16 cellular contexts compared by ENCODE assay signal in genomic region chr16:85124636-85125346, GRCh38. TPM values are rescaled to one million over a fixed set of nuclear protein-coding genes. Genes with fewer than 3 reads are reported as not detected.
DNase-seq lines count a peak whose midpoint lies in the region; ATAC-seq and TF ChIP-seq lines count a peak whose summit lies in the region.
"Had no signal": no experiment of that assay in that cellular context is flagged by ENCODE, and none has a peak within 500 bp of the region (broad histone marks: within the 10 kb centered on the region; RNA-seq: fewer than 3 reads in every experiment).

No MANE protein-coding gene starts in this region.

- peak overlapping the region; percentile 80 to 85 for H3K27ac ChIP-seq in breast epithelium
- peak overlapping the region; percentile 82 to 94 for H3K27ac ChIP-seq in ascending aorta
- no peak overlapping the region for H3K27ac ChIP-seq in mesendoderm (ENCODE audit: low read depth, low read length)
- H3K27ac ChIP-seq in upper lobe of right lung, result peak overlapping the region; percentile 78
- no peak overlapping the region for H3K27ac ChIP-seq in foreskin keratinocyte

- H3K4me2 ChIP-seq in mesendoderm (ENCODE audit: low read length), result no peak overlapping the region

- no peaks in the 10 kb centered on the region for H3K36me3 Mint-ChIP-seq in MCF 10A (ENCODE audit: insufficient read depth, unreplicated experiment)

- no peak overlapping the region for H3K27ac Mint-ChIP-seq in MCF 10A (ENCODE audit: low read depth, unreplicated experiment)
- H3K27ac Mint-ChIP-seq: dendritic cell treated with granulocyte-macrophage colony-stimulating factor and Interleukin-4, amounts not matched to agents 40 ng/mL and 50 ng/mL, for 4 days had no signal

- H3K4me1 ChIP-seq in breast epithelium (peaks cover 0 to 9% of the 10 kb centered on the region in 2 donors), ascending aorta (peaks cover 13 to 41% of the 10 kb centered on the region in 2 donors), mesendoderm (ENCODE audit: control insufficient read depth, low read depth, low read length) (no peaks in the 10 kb centered on the region), upper lobe of right lung (peaks cover 14% of the 10 kb centered on the region), foreskin keratinocyte (no peaks in the 10 kb centered on the region)

- no peaks in the 10 kb centered on the region for H3K79me2 ChIP-seq in mesendoderm (ENCODE audit: control insufficient read depth, insufficient read depth, low read length)

- TF ChIP-seq CTCF in breast epithelium (IDR thresholded peaks at IDR 0.05), result no peak
- TF ChIP-seq CTCF in MCF 10A (IDR thresholded peaks at IDR 0.05; ENCODE audit: unreplicated experiment), result no peak
- no peak for TF ChIP-seq CTCF in ascending aorta (IDR thresholded peaks at IDR 0.05)
- no peak for TF ChIP-seq CTCF in upper lobe of right lung (IDR thresholded peaks at IDR 0.05)
- no peak for TF ChIP-seq CTCF in foreskin keratinocyte (conservative IDR thresholded peaks at IDR 0.05)

- POLR2A ChIA-PET in MCF 10A (lab: Yijun Ruan, JAX), result interaction anchor here (1.2 kb wide), 1 partner anchor 24 kb away, joined by 4 read pairs; no protein-coding TSS in a partner anchor

- H4K5ac ChIP-seq in mesendoderm (ENCODE audit: low read length), result no peak overlapping the region

- no peaks in the 10 kb centered on the region for H3K27me3 Mint-ChIP-seq in MCF 10A (ENCODE audit: insufficient read depth, unreplicated experiment)

- H2BK120ac ChIP-seq in mesendoderm (ENCODE audit: low read depth, low read length), result no peak overlapping the region

- no peak overlapping the region for H3K9ac ChIP-seq in mesendoderm (ENCODE audit: low read length)

- no CpG with 5 or more reads among the region's 11 CpGs for WGBS in mesendoderm (ENCODE audit: extremely low coverage, insufficient coverage, low lambda C conversion rate)

- H3K36me3 ChIP-seq in breast epithelium (no peaks in the 10 kb centered on the region), ascending aorta (no peaks in the 10 kb centered on the region), mesendoderm (ENCODE audit: control insufficient read depth, insufficient read depth, low read length) (no peaks in the 10 kb centered on the region), upper lobe of right lung (no peaks in the 10 kb centered on the region)

- TF ChIP-seq POLR2A in breast epithelium (IDR thresholded peaks at IDR 0.05), result no peak

- H3K4me1 Mint-ChIP-seq in MCF 10A (ENCODE audit: insufficient read depth, unreplicated experiment), result no peaks in the 10 kb centered on the region

- H4K8ac ChIP-seq in mesendoderm (ENCODE audit: low read depth, low read length), result no peak overlapping the region

- CTCF ChIA-PET in MCF 10A (lab: Yijun Ruan, JAX), result interaction anchor here (1.0 to 5.0 kb wide), 2 partner anchors 10 to 150 kb away, joined by 3 to 31 read pairs; no protein-coding TSS in a partner anchor

- H2BK15ac ChIP-seq in mesendoderm (replicated peaks; ENCODE audit: low read depth), result no peak overlapping the region

- H2AK5ac ChIP-seq in mesendoderm (ENCODE audit: low read length), result peak overlapping the region; percentile 22

- H3K9me3 ChIP-seq in breast epithelium (no peaks in the 10 kb centered on the region), ascending aorta (no peaks in the 10 kb centered on the region), upper lobe of right lung (no peaks in the 10 kb centered on the region)
- H3K9me3 ChIP-seq: mucosa of descending colon had no signal

- H3K56ac ChIP-seq in mesendoderm (ENCODE audit: low read length), result no peak overlapping the region

- no peak overlapping the region for H3K4me3 Mint-ChIP-seq in MCF 10A (ENCODE audit: unreplicated experiment)
- H3K4me3 Mint-ChIP-seq: dendritic cell treated with granulocyte-macrophage colony-stimulating factor and Interleukin-4, amounts not matched to agents 40 ng/mL and 50 ng/mL, for 4 days had no signal

- intact Hi-C loops in breast epithelium (cut with DNase I; ENCODE audit: low total_unique reads), result no loop called here
- intact Hi-C loops in MCF 10A (cut with micrococcal nuclease), result no loop called here
- intact Hi-C loops in ascending aorta (cut with DNase I), result loop anchor here (2.0 to 10.0 kb wide), 5 partner anchors 36 to 488 kb away; partner anchors contain the start of gene GSE1
- intact Hi-C loops in upper lobe of right lung (cut with DNase I), result no loop called here

- ATAC-seq in upper lobe of right lung, result no peak
- no peak for ATAC-seq in GM18867 (IDR thresholded peaks at IDR 0.05; ENCODE audit: unreplicated experiment)
- no peak for ATAC-seq in foreskin keratinocyte

- H3K27me3 ChIP-seq in breast epithelium (no peaks in the 10 kb centered on the region), ascending aorta (no peaks in the 10 kb centered on the region), mesendoderm (ENCODE audit: insufficient read depth, low read length, poor library complexity) (no peaks in the 10 kb centered on the region), upper lobe of right lung (no peaks in the 10 kb centered on the region), foreskin keratinocyte (peaks cover 11% of the 10 kb centered on the region)

- no peak overlapping the region for H2BK5ac ChIP-seq in mesendoderm (ENCODE audit: low read length)

- H3K18ac ChIP-seq in mesendoderm (ENCODE audit: low read length), result no peak overlapping the region

- H3K4me3 ChIP-seq in breast epithelium (no peak overlapping the region), ascending aorta (peak overlapping the region in 1 of 2 donors; percentile 29), mesendoderm (ENCODE audit: low read length) (no peak overlapping the region), upper lobe of right lung (no peak overlapping the region)
- H3K4me3 ChIP-seq: mucosa of descending colon had no signal

- H3K23ac ChIP-seq in mesendoderm (ENCODE audit: low read length), result no peak overlapping the region

- H3K4ac ChIP-seq in mesendoderm (ENCODE audit: low read depth, low read length), result no peak overlapping the region

- DNase-seq in breast epithelium (ENCODE audit: low spot score in 2 of 2) (no peak), MCF 10A (ENCODE audit: unreplicated experiment) (no peak), ascending aorta (ENCODE audit: low spot score in 2 of 2) (no peak), mesendoderm (no peak), upper lobe of right lung (no peak), NCI-H748 (lab: John Stamatoyannopoulos, UW; ENCODE audit: unreplicated experiment) (no peak), foreskin keratinocyte (no peak)
- DNase-seq: activated CD4-positive, CD25-positive, alpha-beta regulatory T cell treated with anti-CD3 and anti-CD28 coated beads, Interleukin-2, amount 50 U/mL, for 72 hours; COR-L47; stimulated activated naive CD4-positive, alpha-beta T cell had no signal

- no peaks in the 10 kb centered on the region for H3K79me1 ChIP-seq in mesendoderm (ENCODE audit: low read length)

- no TSS peak for BruUV-seq in MCF 10A (replicated peaks; lab: Mats Ljungman, UMichigan)

- H3K9me3 Mint-ChIP-seq in MCF 10A (ENCODE audit: unreplicated experiment), result no peaks in the 10 kb centered on the region
- H3K9me3 Mint-ChIP-seq: dendritic cell treated with granulocyte-macrophage colony-stimulating factor and Interleukin-4, amounts not matched to agents 40 ng/mL and 50 ng/mL, for 4 days had no signal

RNA-seq across cellular contexts. Expression of gene CIBAR2, which starts 12.5 kb away (rescaled TPM):
- total RNA-seq in breast epithelium (not detected), MCF 10A (2022) (not detected in 2 replicates), ascending aorta (not detected), upper lobe of right lung (not detected), foreskin keratinocyte (not detected in 2 replicates)
- polyA plus RNA-seq in mesendoderm (2013, experiment 1 of 2), result 0.07 TPM
- not detected for polyA plus RNA-seq in mesendoderm (2013, experiment 2 of 2)
- not detected in 2 replicates for polyA plus RNA-seq in foreskin keratinocyte
- total RNA-seq: H7, mucosa of descending colon, pulmonary artery endothelial cell had no signal
- polyA plus RNA-seq: adipose tissue had no signal

Comparison
In these comparisons a context has a peak if more than half of its experiments do, and no peak if none do; other contexts are left out.
1. H3K27ac ChIP-seq: peak in breast epithelium (2 of 2), ascending aorta (2 of 2) and upper lobe of right lung (single experiment); none in mesendoderm (single experiment) and foreskin keratinocyte (single experiment).